Comparison of ENCODE assay signal across 24 cellular contexts in genomic region chr9:64128572-64128971, GRCh38.
"Had no signal": no experiment of that assay in that cellular context is flagged by ENCODE, and none has a peak within 500 bp of the region (broad histone marks: within the 10 kb centered on the region; RNA-seq: fewer than 3 reads in every experiment).

No MANE protein-coding gene starts in this region.

- DNase-seq: cortex of kidney; dorsolateral prefrontal cortex; effector CD4-positive, alpha-beta T cell; foreskin fibroblast; gastrocnemius medialis; head of caudate nucleus; left cardiac atrium; mesenchymal stem cell; midbrain; naive thymus-derived CD4-positive, alpha-beta T cell; right lobe of liver; small intestine; stimulated activated CD4-positive, alpha-beta T cell treated with anti-CD3 and anti-CD28 coated beads, Interleukin-15, amount 100 ng/mL, for 24 hours; stimulated activated CD4-positive, alpha-beta T cell treated with anti-CD3 and anti-CD28 coated beads, Interleukin-2, amount 100 ng/mL, for 48 hours; stimulated activated naive B cell treated with anti-CD40 and anti-IgM and Interleukin-4, amounts not matched to agents 10 μg/mL and 1 μg/mL and 100 μg/mL, for 72 hours; transverse colon; upper lobe of right lung; uterus had no signal

- H3K9me3 ChIP-seq: gastrocnemius medialis, left lung, right lobe of liver, transverse colon, upper lobe of right lung, uterus had no signal

- H3K79me2 ChIP-seq: parathyroid adenoma had no signal

- H3K4me3 ChIP-seq: dorsolateral prefrontal cortex, gastrocnemius medialis, left lung, neural progenitor cell, right lobe of liver, transverse colon, upper lobe of right lung, uterus had no signal

- H3K27ac ChIP-seq: dorsolateral prefrontal cortex, epithelial cell of prostate, gastrocnemius medialis, left lung, neural progenitor cell, parathyroid adenoma, right lobe of liver, transverse colon, upper lobe of right lung, uterus had no signal

- H3K4me1 ChIP-seq: gastrocnemius medialis, left lung, neural progenitor cell, parathyroid adenoma, right lobe of liver, transverse colon, upper lobe of right lung, uterus had no signal

- H2AFZ ChIP-seq: neural progenitor cell, parathyroid adenoma had no signal

- FAIRE-seq: islet of Langerhans, small intestine had no signal

- H3K36me3 ChIP-seq: gastrocnemius medialis, left lung, neural progenitor cell, right lobe of liver, transverse colon, upper lobe of right lung, uterus had no signal

- H3K27me3 ChIP-seq: gastrocnemius medialis, left lung, neural progenitor cell, right lobe of liver, transverse colon, upper lobe of right lung, uterus had no signal

- H3K9ac ChIP-seq: neural progenitor cell, parathyroid adenoma had no signal

- ATAC-seq: esophagus mucosa; gastrocnemius medialis; left cardiac atrium; left lung; naive thymus-derived CD4-positive, alpha-beta T cell; right lobe of liver; stimulated activated naive B cell treated with anti-CD40 and anti-IgM and Interleukin-4, amounts not matched to agents 10 μg/mL and 1 μg/mL and 100 μg/mL, for 72 hours; upper lobe of right lung had no signal

- H3K4me2 ChIP-seq: neural progenitor cell had no signal
